8 cellular contexts compared by ENCODE assay signal in genomic region chr4:139015948-139016451, GRCh38. TPM values are rescaled to one million over a fixed set of nuclear protein-coding genes. Genes with fewer than 3 reads are reported as not detected.
DNase-seq lines count a peak whose midpoint lies in the region; TF ChIP-seq lines count a peak whose summit lies in the region.

No MANE protein-coding gene starts in this region.

- H3K9me3 ChIP-seq in neutrophil, result no peaks in the 10 kb centered on the region
- no peaks in the 10 kb centered on the region for H3K9me3 ChIP-seq in uterus

- peak; percentile 46 for DNase-seq in DMS153 treated with DMSO at 0.1 percent for 48 hours (lab: John Stamatoyannopoulos, UW; ENCODE audit: unreplicated experiment)
- DNase-seq in DMS153 (lab: John Stamatoyannopoulos, UW), result no peak
- peak; percentile 15 for DNase-seq in HCEC 1CT
- peak; percentile 27 for DNase-seq in MV-4-11 (lab: John Stamatoyannopoulos, UW)
- peak; percentile 52 for DNase-seq in activated T-cell treated with anti-CD3 and anti-CD28 coated beads for 48 hours (ENCODE audit: low read depth)
- DNase-seq in fibroblast of villous mesenchyme (ENCODE audit: low read depth), result no peak
- no peak for DNase-seq in uterus

- no peak for TF ChIP-seq CTCF in fibroblast of villous mesenchyme (IDR thresholded peaks at IDR 0.05; ENCODE audit: insufficient read depth, low read depth, low read length)
- TF ChIP-seq CTCF in neutrophil (IDR thresholded peaks at IDR 0.05), result no peak
- TF ChIP-seq CTCF in uterus (IDR thresholded peaks at IDR 0.05), result no peak

- no peaks in the 10 kb centered on the region for H3K27me3 ChIP-seq in neutrophil
- H3K27me3 ChIP-seq in uterus, result no peaks in the 10 kb centered on the region

- intact Hi-C loops in uterus (cut with DNase I; ENCODE audit: low total_unique reads), result no loop called here

- peaks cover 57 to 60% of the 10 kb centered on the region in 2 experiments for H3K4me1 ChIP-seq in neutrophil (ENCODE audit: control insufficient read depth in 1 of 2, insufficient read depth in 1 of 2, low read depth in 1 of 2, low read length in 1 of 2)
- H3K4me1 ChIP-seq in uterus, result no peaks in the 10 kb centered on the region

- peak overlapping the region; percentile 69 for H3K4me3 ChIP-seq in fibroblast of villous mesenchyme (ENCODE audit: low read depth, low read length)
- H3K4me3 ChIP-seq in neutrophil (ENCODE audit: low read depth in 1 of 2, low read length in 1 of 2), result peak overlapping the region; percentile 73 to 75
- peak overlapping the region; percentile 26 to 71 for H3K4me3 ChIP-seq in uterus

- H3K27ac ChIP-seq in neutrophil (peak overlapping the region; percentile 88), uterus (peak overlapping the region; percentile 83 to 87)

- TF ChIP-seq POLR2A in uterus (IDR thresholded peaks at IDR 0.05), result no peak

- H3K36me3 ChIP-seq in neutrophil (no peaks in the 10 kb centered on the region), uterus (no peaks in the 10 kb centered on the region)

RNA-seq across cellular contexts. Expression of gene NOCT, which starts 0.4 kb away (rescaled TPM):
- total RNA-seq in fibroblast of villous mesenchyme (27.7 and 61.7 TPM in 2 replicates), uterus (1 to 10 TPM in 3 of 4 donors, not detected in 1; 2.3 to 7.4 (median 2.7) TPM)

Comparison
In these comparisons a context has a peak if more than half of its experiments do, and no peak if none do; other contexts are left out.
1. DNase-seq: peak in DMS153 treated with DMSO at 0.1 percent for 48 hours (single experiment), HCEC 1CT (single experiment), MV-4-11 (single experiment) and activated T-cell treated with anti-CD3 and anti-CD28 coated beads for 48 hours (single experiment); none in DMS153 (single experiment), fibroblast of villous mesenchyme (single experiment) and uterus (0 of 2).
2. Peak in every context shown above with its lines, with median percentiles within 50 percentile points of each other: H3K4me3 ChIP-seq.